ENCODE assay signal across 1 cellular context in genomic region chr5:143086851-143087637, GRCh38.
TF ChIP-seq lines count a peak whose summit lies in the region.

No MANE protein-coding gene starts in this region.

TF ChIP-seq in SK-N-SH treated with all-trans-retinoic acid at 6 μM for 48 hours, 23 proteins besides CTCF, POLR2A, EP300 and RAD21 (continued from another document):
- no peak for TF ChIP-seq CSRNP3 (CRISPR knock-in tag; IDR thresholded peaks at IDR 0.05)
- no peak for TF ChIP-seq RARB (CRISPR knock-in tag; IDR thresholded peaks at IDR 0.05)
- no peak for TF ChIP-seq ZNF565 (CRISPR knock-in tag; conservative IDR thresholded peaks at IDR 0.05; ENCODE audit: low read depth)
- TF ChIP-seq POU6F1 (CRISPR knock-in tag; IDR thresholded peaks at IDR 0.05; ENCODE audit: borderline replicate concordance, low read depth): no peak
- TF ChIP-seq ZNF8 (CRISPR knock-in tag; IDR thresholded peaks at IDR 0.05): no peak
- TF ChIP-seq ISL1 (CRISPR knock-in tag; IDR thresholded peaks at IDR 0.05): no peak
